In genomic region chr18:39380823-39381222, GRCh38 we compare ENCODE assay signal across 30 cellular contexts.
A peak's percentile ranks its signal among the peaks of the same experiment; 100 is the strongest.
DNase-seq lines count a peak whose midpoint lies in the region; ATAC-seq and TF ChIP-seq lines count a peak whose summit lies in the region.
"Had no signal": no experiment of that assay in that cellular context is flagged by ENCODE, and none has a peak within 500 bp of the region (broad histone marks: within the 10 kb centered on the region; RNA-seq: fewer than 3 reads in every experiment).

No MANE protein-coding gene starts in this region.

- TF ChIP-seq EP300 in ovary (IDR thresholded peaks at IDR 0.05): no peak

- no peak overlapping the region for H3K23ac ChIP-seq in H9 (ENCODE audit: insufficient read length, low read depth, low read length)

- H3K9me3 ChIP-seq in H9 (ENCODE audit: control insufficient read depth, low read depth, low read length): no peaks in the 10 kb centered on the region
- no peaks in the 10 kb centered on the region for H3K9me3 ChIP-seq in hepatocyte (ENCODE audit: low read depth)
- no peaks in the 10 kb centered on the region for H3K9me3 ChIP-seq in neural progenitor cell (ENCODE audit: low read depth)
- no peaks in the 10 kb centered on the region for H3K9me3 ChIP-seq in ovary
- H3K9me3 ChIP-seq: ascending aorta, esophagus muscularis mucosa, pancreas, right atrium auricular region, SJCRH30, thoracic aorta had no signal

- no peak for DNase-seq in H9
- peak; percentile 46 for DNase-seq in NCI-H748 treated with DMSO at 0.1 percent for 48 hours (lab: John Stamatoyannopoulos, UW)
- no peak for DNase-seq in hepatocyte (ENCODE audit: low spot score)
- DNase-seq in neural progenitor cell (ENCODE audit: low spot score): peak; percentile 81
- no peak for DNase-seq in ovary
- no peak for DNase-seq in AG08396 (ENCODE audit: low spot score)
- DNase-seq: activated CD4-positive, alpha-beta T cell treated with anti-CD3 and anti-CD28 coated beads, Interleukin-2, amount 10 ng/mL, durations not matched to agents 24 days and 14 days; activated gamma-delta T cell; activated naive CD8-positive, alpha-beta T cell treated with anti-CD3 and anti-CD28 coated beads, Interleukin-2, amount 10 ng/mL, durations not matched to agents 7 days and 5 days; activated T-cell treated with anti-CD3 and anti-CD28 coated beads, Interleukin-2, amount 50 U/mL, for 4 hours; DMS79; foreskin fibroblast; KG1; naive thymus-derived CD8-positive, alpha-beta T cell; NCI-H1105; NCI-H2029 treated with DMSO at 0.1 percent for 48 hours; pancreas; RPMI8226; SJCRH30; small intestine; stimulated activated CD4-positive, alpha-beta T cell treated with anti-CD3 and anti-CD28 coated beads, Interleukin-2, amount 100 ng/mL, for 24 hours; stimulated activated CD8-positive, alpha-beta memory T cell treated with anti-CD3 and anti-CD28 coated beads, Interleukin-4, amount 100 ng/mL, for 48 hours; stimulated activated naive CD8-positive, alpha-beta T cell treated with anti-CD3 and anti-CD28 coated beads, Interleukin-15, amount 100 ng/mL, for 72 hours had no signal

- H3K56ac ChIP-seq in H9 (ENCODE audit: insufficient read length, low read depth, low read length): no peak overlapping the region

- H2AFZ ChIP-seq in H9 (ENCODE audit: low read length) (no peak overlapping the region), hepatocyte (peak overlapping the region; percentile 21), neural progenitor cell (replicated peaks) (peak overlapping the region; percentile 33)

- ATAC-seq in HG03135 (IDR thresholded peaks at IDR 0.05; ENCODE audit: unreplicated experiment) (no peak), HG03571 (IDR thresholded peaks at IDR 0.05; ENCODE audit: unreplicated experiment) (no peak)
- ATAC-seq: activated T-cell treated with anti-CD3 and anti-CD28 coated beads, Interleukin-2, amount 50 U/mL, for 4 hours; naive thymus-derived CD8-positive, alpha-beta T cell; pancreas; stimulated activated naive CD8-positive, alpha-beta T cell treated with anti-CD3 and anti-CD28 coated beads, Interleukin-15, amount 100 ng/mL, for 72 hours had no signal

- H4K20me1 ChIP-seq in H9 (ENCODE audit: control insufficient read depth, insufficient read depth, insufficient read length) (no peaks in the 10 kb centered on the region), hepatocyte (ENCODE audit: insufficient read depth, poor library complexity, severe bottlenecking) (no peaks in the 10 kb centered on the region), neural progenitor cell (ENCODE audit: low read depth) (no peaks in the 10 kb centered on the region)

- no peak overlapping the region for H4K91ac ChIP-seq in H9 (ENCODE audit: insufficient read length, low read depth, low read length)

- H3K9me3 Mint-ChIP-seq in H9 (no peaks in the 10 kb centered on the region), neural progenitor cell (no peaks in the 10 kb centered on the region)
- H3K9me3 Mint-ChIP-seq: activated CD4-positive, alpha-beta T cell treated with anti-CD3 and anti-CD28 coated beads, Interleukin-2, amount 10 ng/mL, durations not matched to agents 24 days and 14 days; activated naive CD8-positive, alpha-beta T cell treated with anti-CD3 and anti-CD28 coated beads, Interleukin-2, amount 10 ng/mL, durations not matched to agents 7 days and 5 days had no signal

- H3T11ph ChIP-seq in H9 (ENCODE audit: low read length): no peak overlapping the region

- no peak overlapping the region for H4K8ac ChIP-seq in H9 (replicated peaks; ENCODE audit: insufficient read length, low read depth, low read length)

- peaks cover 26% of the 10 kb centered on the region for H3F3A ChIP-seq in neural progenitor cell (ENCODE audit: low read depth)

- H3K27ac Mint-ChIP-seq in H9 (peak overlapping the region in 2 of 3 experiments; percentile 55 to 88; a peak in 3 of 7 replicates), neural progenitor cell (peak overlapping the region; percentile 93)
- H3K27ac Mint-ChIP-seq: activated CD4-positive, alpha-beta T cell treated with anti-CD3 and anti-CD28 coated beads, Interleukin-2, amount 10 ng/mL, durations not matched to agents 24 days and 14 days; activated naive CD8-positive, alpha-beta T cell treated with anti-CD3 and anti-CD28 coated beads, Interleukin-2, amount 10 ng/mL, durations not matched to agents 7 days and 5 days; naive thymus-derived CD8-positive, alpha-beta T cell; stimulated activated naive CD8-positive, alpha-beta T cell treated with anti-CD3 and anti-CD28 coated beads, Interleukin-15, amount 100 ng/mL, for 72 hours had no signal

- H3K27me3 ChIP-seq in H9 (ENCODE audit: insufficient read depth, low read length) (no peaks in the 10 kb centered on the region), hepatocyte (no peaks in the 10 kb centered on the region), neural progenitor cell (no peaks in the 10 kb centered on the region), ovary (no peaks in the 10 kb centered on the region)
- H3K27me3 ChIP-seq: ascending aorta, esophagus muscularis mucosa, pancreas, right atrium auricular region, SJCRH30 had no signal

- peak overlapping the region in 1 of 2 experiments; percentile 53; a peak in 2 of 5 replicates for H3K4me3 Mint-ChIP-seq in H9
- H3K4me3 Mint-ChIP-seq in neural progenitor cell: peak overlapping the region; percentile 39
- H3K4me3 Mint-ChIP-seq: activated CD4-positive, alpha-beta T cell treated with anti-CD3 and anti-CD28 coated beads, Interleukin-2, amount 10 ng/mL, durations not matched to agents 24 days and 14 days; activated naive CD8-positive, alpha-beta T cell treated with anti-CD3 and anti-CD28 coated beads, Interleukin-2, amount 10 ng/mL, durations not matched to agents 7 days and 5 days; activated T-cell treated with anti-CD3 and anti-CD28 coated beads, Interleukin-2, amount 50 U/mL, for 4 hours; central memory CD8-positive, alpha-beta T cell; naive thymus-derived CD8-positive, alpha-beta T cell; stimulated activated naive CD8-positive, alpha-beta T cell treated with anti-CD3 and anti-CD28 coated beads, Interleukin-15, amount 100 ng/mL, for 72 hours had no signal

- H3K4me3 ChIP-seq in hepatocyte (no peak overlapping the region), neural progenitor cell (peak overlapping the region; percentile 16), ovary (no peak overlapping the region)
- H3K4me3 ChIP-seq: ascending aorta, esophagus muscularis mucosa, pancreas, right atrium auricular region, SJCRH30, thoracic aorta had no signal

- H2BK12ac ChIP-seq in H9 (ENCODE audit: insufficient read length, low read depth, low read length): no peak overlapping the region

- H3K36me3 ChIP-seq in hepatocyte (replicated peaks; ENCODE audit: insufficient read depth, low read depth) (no peaks in the 10 kb centered on the region), neural progenitor cell (no peaks in the 10 kb centered on the region), ovary (no peaks in the 10 kb centered on the region)
- H3K36me3 ChIP-seq: ascending aorta, esophagus muscularis mucosa, pancreas, right atrium auricular region, SJCRH30, thoracic aorta had no signal

- H3K4me1 Mint-ChIP-seq in H9 (peaks cover 20 to 22% of the 10 kb centered on the region in 2 experiments), neural progenitor cell (peaks cover 28% of the 10 kb centered on the region)
- H3K4me1 Mint-ChIP-seq: activated CD4-positive, alpha-beta T cell treated with anti-CD3 and anti-CD28 coated beads, Interleukin-2, amount 10 ng/mL, durations not matched to agents 24 days and 14 days; activated naive CD8-positive, alpha-beta T cell treated with anti-CD3 and anti-CD28 coated beads, Interleukin-2, amount 10 ng/mL, durations not matched to agents 7 days and 5 days; central memory CD8-positive, alpha-beta T cell; naive thymus-derived CD8-positive, alpha-beta T cell; stimulated activated naive CD8-positive, alpha-beta T cell treated with anti-CD3 and anti-CD28 coated beads, Interleukin-15, amount 100 ng/mL, for 72 hours had no signal

- H3K9me2 ChIP-seq in hepatocyte (replicated peaks; ENCODE audit: insufficient read depth): no peaks in the 10 kb centered on the region

- no peaks in the 10 kb centered on the region for H3K23me2 ChIP-seq in H9 (ENCODE audit: insufficient read length, low read depth, low read length, poor library complexity, severe bottlenecking)

- intact Hi-C loops in ovary (cut with DNase I): no loop called here

- no peaks in the 10 kb centered on the region for H3K36me3 Mint-ChIP-seq in H9 (ENCODE audit: insufficient read depth in 1 of 3, low read depth in 3 of 3)
- H3K36me3 Mint-ChIP-seq in neural progenitor cell: peaks cover 6% of the 10 kb centered on the region
- H3K36me3 Mint-ChIP-seq: activated naive CD8-positive, alpha-beta T cell treated with anti-CD3 and anti-CD28 coated beads, Interleukin-2, amount 10 ng/mL, durations not matched to agents 7 days and 5 days; naive thymus-derived CD8-positive, alpha-beta T cell had no signal

- H3K4me2 ChIP-seq in H9 (ENCODE audit: insufficient read depth, insufficient read length, low read length) (no peak overlapping the region), hepatocyte (no peak overlapping the region), neural progenitor cell (peak overlapping the region; percentile 65)

- no peak overlapping the region for H3K27ac ChIP-seq in H9 (ENCODE audit: insufficient read length, low read depth, low read length)
- no peak overlapping the region for H3K27ac ChIP-seq in hepatocyte
- peak overlapping the region; percentile 87 for H3K27ac ChIP-seq in neural progenitor cell
- no peak overlapping the region for H3K27ac ChIP-seq in ovary
- H3K27ac ChIP-seq: ascending aorta, esophagus muscularis mucosa, pancreas, right atrium auricular region, SJCRH30, thoracic aorta had no signal

- H2BK120ac ChIP-seq in H9 (ENCODE audit: low read depth, low read length, poor library complexity, severe bottlenecking): no peak overlapping the region

- no peak overlapping the region for H2BK15ac ChIP-seq in H9 (ENCODE audit: low read depth, low read length)

- H3K4me1 ChIP-seq in H9 (ENCODE audit: insufficient read depth, low read length) (no peaks in the 10 kb centered on the region), hepatocyte (ENCODE audit: insufficient read depth) (peaks cover 6% of the 10 kb centered on the region), neural progenitor cell (peaks cover 27% of the 10 kb centered on the region), ovary (ENCODE audit: insufficient read depth) (no peaks in the 10 kb centered on the region)
- H3K4me1 ChIP-seq: ascending aorta, esophagus muscularis mucosa, pancreas, right atrium auricular region, SJCRH30 had no signal

- no peak overlapping the region for H2BK5ac ChIP-seq in H9 (ENCODE audit: insufficient read length, low read length)

- H3K9ac ChIP-seq in H9 (ENCODE audit: extremely low read depth, insufficient read length, low read length) (no peak overlapping the region), neural progenitor cell (no peak overlapping the region)

- no peak overlapping the region for H3K14ac ChIP-seq in H9 (ENCODE audit: insufficient read depth, low read length)

- no peak for TF ChIP-seq POLR2A in ovary (IDR thresholded peaks at IDR 0.05)

- TF ChIP-seq CTCF in H9 (conservative IDR thresholded peaks at IDR 0.05): no peak
- TF ChIP-seq CTCF in hepatocyte (IDR thresholded peaks at IDR 0.05; ENCODE audit: poor library complexity): no peak
- TF ChIP-seq CTCF in neural progenitor cell (IDR thresholded peaks at IDR 0.05): no peak
- no peak for TF ChIP-seq CTCF in ovary (IDR thresholded peaks at IDR 0.05)

- no peaks in the 10 kb centered on the region for H3K79me1 ChIP-seq in H9 (ENCODE audit: insufficient read depth, low read depth, low read length, poor library complexity, severe bottlenecking)

- H3K79me2 ChIP-seq in H9 (ENCODE audit: insufficient read depth, low read length) (no peaks in the 10 kb centered on the region), hepatocyte (no peaks in the 10 kb centered on the region), neural progenitor cell (ENCODE audit: low read depth) (no peaks in the 10 kb centered on the region)

- WGBS in H9 (ENCODE audit: extremely low coverage, insufficient read length, low lambda C conversion rate): no CpG with 5 or more reads among the region's 10 CpGs
- 63% methylated on average over 10 of the region's 10 CpGs for WGBS in hepatocyte (ENCODE audit: low lambda C conversion rate, missing lambda C conversion rate)
- 73 to 77% (median 74%) methylated on average over 10 of the region's 10 CpGs for WGBS in ovary, 3 donors

- no peak overlapping the region for H3K18ac ChIP-seq in H9 (ENCODE audit: insufficient read length, low read depth, low read length)

- H2BK20ac ChIP-seq in H9 (ENCODE audit: low read depth, low read length, poor library complexity, severe bottlenecking): no peak overlapping the region

- H4K5ac ChIP-seq in H9 (ENCODE audit: insufficient read length, low read depth, low read length): no peak overlapping the region

- H3K4ac ChIP-seq in H9 (ENCODE audit: low read depth, low read length): no peak overlapping the region

- H3K27me3 Mint-ChIP-seq in H9 (ENCODE audit: low read depth) (peaks cover 2% of the 10 kb centered on the region; the same call in 1 of the 2 replicates), neural progenitor cell (ENCODE audit: insufficient read depth, low read depth) (no peaks in the 10 kb centered on the region)
- H3K27me3 Mint-ChIP-seq: activated CD4-positive, alpha-beta T cell treated with anti-CD3 and anti-CD28 coated beads, Interleukin-2, amount 10 ng/mL, durations not matched to agents 24 days and 14 days; activated naive CD8-positive, alpha-beta T cell treated with anti-CD3 and anti-CD28 coated beads, Interleukin-2, amount 10 ng/mL, durations not matched to agents 7 days and 5 days; central memory CD8-positive, alpha-beta T cell; naive thymus-derived CD8-positive, alpha-beta T cell; stimulated activated naive CD8-positive, alpha-beta T cell treated with anti-CD3 and anti-CD28 coated beads, Interleukin-15, amount 100 ng/mL, for 72 hours had no signal

- no peak overlapping the region for H2AK5ac ChIP-seq in H9 (ENCODE audit: insufficient read length, low read length)

Comparison
In these comparisons a context has a peak if more than half of its experiments do, and no peak if none do; other contexts are left out.
1. DNase-seq: peak in NCI-H748 treated with DMSO at 0.1 percent for 48 hours (single experiment) and neural progenitor cell (single experiment); none in H9 (single experiment), hepatocyte (single experiment), ovary (0 of 5) and AG08396 (single experiment).